16 cellular contexts compared by ENCODE assay signal in the genomic region with DNA sequence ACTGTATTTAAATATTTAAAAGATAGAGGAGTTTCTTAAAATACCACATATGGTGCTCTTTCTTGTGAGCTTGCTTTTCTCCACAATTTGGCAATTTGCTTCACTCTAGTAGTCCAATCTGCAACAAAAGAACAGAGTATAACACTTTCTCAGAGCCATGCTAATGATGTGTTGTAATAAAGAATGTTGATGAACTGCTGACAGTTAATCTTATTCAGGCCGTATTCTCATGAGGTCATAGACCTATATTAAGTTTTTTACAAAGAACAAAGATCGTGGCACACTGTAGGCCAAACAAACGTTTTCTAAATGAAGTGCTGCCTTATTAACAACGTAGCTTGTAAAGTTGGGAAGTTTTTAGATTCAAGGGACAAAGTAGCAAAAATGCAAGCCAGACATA.
"Had no signal": no experiment of that assay in that cellular context is flagged by ENCODE, and none has a peak within 500 bp of the region (broad histone marks: within the 10 kb centered on the region; RNA-seq: fewer than 3 reads in every experiment).

No MANE protein-coding gene starts in this region.

- H3K79me2 ChIP-seq: parathyroid adenoma had no signal

- H3K4me3 ChIP-seq: skin epidermis, tibial artery, vagina had no signal

- H3K4me1 ChIP-seq: parathyroid adenoma, tibial artery had no signal

- ATAC-seq: naive thymus-derived CD8-positive, alpha-beta T cell had no signal

- H3K27me3 ChIP-seq: tibial artery, vagina had no signal

- H3K27me3 Mint-ChIP-seq: naive thymus-derived CD8-positive, alpha-beta T cell had no signal

- H3K9me3 Mint-ChIP-seq: activated T-helper 1 cell treated with anti-CD3 and anti-CD28 coated beads, Interleukin-12 subunit alpha, Interleukin-12 subunit beta, Interleukin-2, Interleukin-4 antibody, amounts not matched to agents 30 ng/mL and 10 ng/mL and 1 ng/mL, durations not matched to agents 14 hours and 24 hours and 36 hours; naive thymus-derived CD8-positive, alpha-beta T cell had no signal

- H3K27ac ChIP-seq: parathyroid adenoma, skin epidermis, tibial artery, vagina had no signal

- H3K27ac Mint-ChIP-seq: activated T-helper 1 cell treated with anti-CD3 and anti-CD28 coated beads, Interleukin-12 subunit alpha, Interleukin-12 subunit beta, Interleukin-2, Interleukin-4 antibody, amounts not matched to agents 30 ng/mL and 10 ng/mL and 1 ng/mL, durations not matched to agents 14 hours and 24 hours and 36 hours had no signal

- H3K9me3 ChIP-seq: tibial artery, vagina had no signal

- H3K9ac ChIP-seq: parathyroid adenoma had no signal

- H3K4me3 Mint-ChIP-seq: activated T-helper 1 cell treated with anti-CD3 and anti-CD28 coated beads, Interleukin-12 subunit alpha, Interleukin-12 subunit beta, Interleukin-2, Interleukin-4 antibody, amounts not matched to agents 30 ng/mL and 10 ng/mL and 1 ng/mL, durations not matched to agents 14 hours and 24 hours and 36 hours; naive thymus-derived CD8-positive, alpha-beta T cell had no signal

- H2AFZ ChIP-seq: parathyroid adenoma had no signal

- DNase-seq: activated CD4-positive, CD25-positive, alpha-beta regulatory T cell treated with anti-CD3 and anti-CD28 coated beads, Interleukin-2, amount 50 U/mL, for 72 hours; activated naive CD4-positive, alpha-beta T cell; anterior cingulate cortex; erythroblast; hypothalamus; kidney glomerular epithelial cell; naive thymus-derived CD8-positive, alpha-beta T cell; retina; stimulated activated CD4-positive, alpha-beta T cell treated with anti-CD3 and anti-CD28 coated beads, Interleukin-15, amount 100 ng/mL, for 24 hours; stimulated activated CD4-positive, alpha-beta T cell treated with anti-CD3 and anti-CD28 coated beads, Interleukin-4, amount 100 ng/mL, for 24 hours; stimulated activated naive CD4-positive, alpha-beta T cell; tibial artery had no signal
